Comparison of ENCODE assay signal across 13 cellular contexts in genomic region chr10:112678987-112679386, GRCh38.
"Had no signal": no experiment of that assay in that cellular context is flagged by ENCODE, and none has a peak within 500 bp of the region (broad histone marks: within the 10 kb centered on the region; RNA-seq: fewer than 3 reads in every experiment).

No MANE protein-coding gene starts in this region.

- H3K4me3 ChIP-seq: esophagus squamous epithelium, neural progenitor cell, sigmoid colon had no signal

- H3K4me3 Mint-ChIP-seq: activated CD8-positive, alpha-beta T cell treated with anti-CD3 and anti-CD28 coated beads for 36 hours; activated T-cell treated with anti-CD3 and anti-CD28 coated beads, Interleukin-2, amount 50 U/mL, for 4 hours; naive B cell; neural progenitor cell; stimulated activated effector memory CD8-positive, alpha-beta T cell treated with anti-CD3 and anti-CD28 coated beads, Interleukin-12 subunit alpha, Interleukin-12 subunit beta, amount 100 ng/mL, for 72 hours; T-helper 17 cell had no signal

- H3K9me3 Mint-ChIP-seq: activated CD8-positive, alpha-beta T cell treated with anti-CD3 and anti-CD28 coated beads for 36 hours; activated naive CD4-positive, alpha-beta T cell treated with anti-CD3 and anti-CD28 coated beads, Interleukin-2, amount 50 U/mL, for 72 hours; activated T-cell treated with anti-CD3 and anti-CD28 coated beads, Interleukin-2, amount 50 U/mL, for 4 hours; naive B cell; neural progenitor cell; stimulated activated effector memory CD8-positive, alpha-beta T cell treated with anti-CD3 and anti-CD28 coated beads, Interleukin-12 subunit alpha, Interleukin-12 subunit beta, amount 100 ng/mL, for 72 hours had no signal

- H3K27ac Mint-ChIP-seq: activated CD8-positive, alpha-beta T cell treated with anti-CD3 and anti-CD28 coated beads for 36 hours; activated naive CD4-positive, alpha-beta T cell treated with anti-CD3 and anti-CD28 coated beads, Interleukin-2, amount 50 U/mL, for 72 hours; naive B cell; neural progenitor cell; stimulated activated effector memory CD8-positive, alpha-beta T cell treated with anti-CD3 and anti-CD28 coated beads, Interleukin-12 subunit alpha, Interleukin-12 subunit beta, amount 100 ng/mL, for 72 hours; T-helper 17 cell had no signal

- H3K9ac ChIP-seq: neural progenitor cell had no signal

- H3K4me1 ChIP-seq: esophagus squamous epithelium had no signal

- H3K4me1 Mint-ChIP-seq: naive B cell; neural progenitor cell; stimulated activated effector memory CD8-positive, alpha-beta T cell treated with anti-CD3 and anti-CD28 coated beads, Interleukin-12 subunit alpha, Interleukin-12 subunit beta, amount 100 ng/mL, for 72 hours; T-helper 17 cell had no signal

- H3K36me3 ChIP-seq: neural progenitor cell, sigmoid colon had no signal

- H3K27me3 Mint-ChIP-seq: activated CD8-positive, alpha-beta T cell treated with anti-CD3 and anti-CD28 coated beads for 36 hours; naive B cell; T-helper 17 cell had no signal

- H3K27me3 ChIP-seq: esophagus squamous epithelium, neural progenitor cell, sigmoid colon had no signal

- H3K36me3 Mint-ChIP-seq: activated naive CD4-positive, alpha-beta T cell treated with anti-CD3 and anti-CD28 coated beads, Interleukin-2, amount 50 U/mL, for 72 hours; neural progenitor cell; stimulated activated effector memory CD8-positive, alpha-beta T cell treated with anti-CD3 and anti-CD28 coated beads, Interleukin-12 subunit alpha, Interleukin-12 subunit beta, amount 100 ng/mL, for 72 hours had no signal

- H3K27ac ChIP-seq: esophagus squamous epithelium, neural progenitor cell, sigmoid colon had no signal

- H3K9me3 ChIP-seq: esophagus squamous epithelium, sigmoid colon had no signal

- DNase-seq: activated CD4-positive, alpha-beta T cell treated with anti-CD3 and anti-CD28 coated beads for 4 hours; activated CD8-positive, alpha-beta T cell treated with anti-CD3 and anti-CD28 coated beads for 36 hours; activated gamma-delta T cell; activated T-cell treated with anti-CD3 and anti-CD28 coated beads, Interleukin-2, amount 50 U/mL, for 4 hours; amniotic stem cell; esophagus squamous epithelium; naive B cell; sigmoid colon; stimulated activated CD4-positive, alpha-beta T cell treated with anti-CD3 and anti-CD28 coated beads, Interleukin-1b, Interleukin-23, amount 100 ng/mL, for 48 hours; T-helper 17 cell had no signal
